1 cellular context compared by ENCODE assay signal in genomic region chr1:3453203-3453761, GRCh38.
A peak's percentile ranks its signal among the peaks of the same experiment; 100 is the strongest.
TF ChIP-seq lines count a peak whose summit lies in the region.

No MANE protein-coding gene starts in this region.

TF ChIP-seq in HEK293, 187 proteins besides CTCF, POLR2A, EP300 and RAD21 (continued from another document and continues in another):
- TF ChIP-seq ZNF280C (tag by site-specific recombination; IDR thresholded peaks at IDR 0.05): no peak
- TF ChIP-seq, protein P1, sequence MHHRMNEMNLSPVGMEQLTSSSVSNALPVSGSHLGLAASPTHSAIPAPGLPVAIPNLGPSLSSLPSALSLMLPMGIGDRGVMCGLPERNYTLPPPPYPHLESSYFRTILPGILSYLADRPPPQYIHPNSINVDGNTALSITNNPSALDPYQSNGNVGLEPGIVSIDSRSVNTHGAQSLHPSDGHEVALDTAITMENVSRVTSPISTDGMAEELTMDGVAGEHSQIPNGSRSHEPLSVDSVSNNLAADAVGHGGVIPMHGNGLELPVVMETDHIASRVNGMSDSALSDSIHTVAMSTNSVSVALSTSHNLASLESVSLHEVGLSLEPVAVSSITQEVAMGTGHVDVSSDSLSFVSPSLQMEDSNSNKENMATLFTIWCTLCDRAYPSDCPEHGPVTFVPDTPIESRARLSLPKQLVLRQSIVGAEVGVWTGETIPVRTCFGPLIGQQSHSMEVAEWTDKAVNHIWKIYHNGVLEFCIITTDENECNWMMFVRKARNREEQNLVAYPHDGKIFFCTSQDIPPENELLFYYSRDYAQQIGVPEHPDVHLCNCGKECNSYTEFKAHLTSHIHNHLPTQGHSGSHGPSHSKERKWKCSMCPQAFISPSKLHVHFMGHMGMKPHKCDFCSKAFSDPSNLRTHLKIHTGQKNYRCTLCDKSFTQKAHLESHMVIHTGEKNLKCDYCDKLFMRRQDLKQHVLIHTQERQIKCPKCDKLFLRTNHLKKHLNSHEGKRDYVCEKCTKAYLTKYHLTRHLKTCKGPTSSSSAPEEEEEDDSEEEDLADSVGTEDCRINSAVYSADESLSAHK (tag by site-specific recombination; IDR thresholded peaks at IDR 0.05): no peak
- peak; percentile 39 for TF ChIP-seq KLF1 (tag by site-specific recombination; IDR thresholded peaks at IDR 0.05)
- peak; percentile 68; the same call in 1 of the 2 replicates for TF ChIP-seq ZBTB6 (tag by site-specific recombination; IDR thresholded peaks at IDR 0.05)
- no peak for TF ChIP-seq ZNF211 (tag by site-specific recombination; IDR thresholded peaks at IDR 0.05; ENCODE audit: low read depth)
- no peak for TF ChIP-seq ZNF146 (tag by site-specific recombination; IDR thresholded peaks at IDR 0.05)
- no peak for TF ChIP-seq ZNF248 (tag by site-specific recombination; IDR thresholded peaks at IDR 0.05)
- TF ChIP-seq ZBTB48 (tag by site-specific recombination; IDR thresholded peaks at IDR 0.05): 0 out of 2 replicates have a peak, but pooled peaks have one; percentile 22
- peak; percentile 35; the same call in 1 of the 2 replicates for TF ChIP-seq GLIS1 (tag by site-specific recombination; IDR thresholded peaks at IDR 0.05)
- no peak for TF ChIP-seq ZNF174 (tag by site-specific recombination; IDR thresholded peaks at IDR 0.05)
- no peak for TF ChIP-seq ZNF596 (tag by site-specific recombination; IDR thresholded peaks at IDR 0.05)
- no peak for TF ChIP-seq OSR2 (tag by site-specific recombination; IDR thresholded peaks at IDR 0.05)
- no peak for TF ChIP-seq HOXA7 (CRISPR knock-in tag; IDR thresholded peaks at IDR 0.05; ENCODE audit: borderline replicate concordance)
- no peak for TF ChIP-seq SETDB1 (IDR thresholded peaks at IDR 0.05; ENCODE audit: insufficient read length, low read length)
- TF ChIP-seq ZNF791 (tag by site-specific recombination; IDR thresholded peaks at IDR 0.05): no peak
- TF ChIP-seq, protein P2, sequence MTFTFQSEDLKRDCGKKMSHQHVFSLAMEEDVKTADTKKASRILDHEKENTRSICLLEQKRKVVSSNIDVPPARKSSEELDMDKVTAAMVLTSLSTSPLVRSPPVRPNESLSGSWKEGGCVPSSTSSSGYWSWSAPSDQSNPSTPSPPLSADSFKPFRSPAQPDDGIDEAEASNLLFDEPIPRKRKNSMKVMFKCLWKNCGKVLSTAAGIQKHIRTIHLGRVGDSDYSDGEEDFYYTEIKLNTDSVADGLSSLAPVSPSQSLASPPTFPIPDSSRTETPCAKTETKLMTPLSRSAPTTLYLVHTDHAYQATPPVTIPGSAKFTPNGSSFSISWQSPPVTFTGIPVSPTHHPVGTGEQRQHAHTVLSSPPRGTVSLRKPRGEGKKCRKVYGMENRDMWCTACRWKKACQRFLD (tag by site-specific recombination; IDR thresholded peaks at IDR 0.05): no peak
- peak; percentile 56; the same call in 1 of the 2 replicates for TF ChIP-seq ZFHX2 (tag by site-specific recombination; conservative IDR thresholded peaks at IDR 0.05)
- TF ChIP-seq, protein P3, sequence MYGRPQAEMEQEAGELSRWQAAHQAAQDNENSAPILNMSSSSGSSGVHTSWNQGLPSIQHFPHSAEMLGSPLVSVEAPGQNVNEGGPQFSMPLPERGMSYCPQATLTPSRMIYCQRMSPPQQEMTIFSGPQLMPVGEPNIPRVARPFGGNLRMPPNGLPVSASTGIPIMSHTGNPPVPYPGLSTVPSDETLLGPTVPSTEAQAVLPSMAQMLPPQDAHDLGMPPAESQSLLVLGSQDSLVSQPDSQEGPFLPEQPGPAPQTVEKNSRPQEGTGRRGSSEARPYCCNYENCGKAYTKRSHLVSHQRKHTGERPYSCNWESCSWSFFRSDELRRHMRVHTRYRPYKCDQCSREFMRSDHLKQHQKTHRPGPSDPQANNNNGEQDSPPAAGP (tag by site-specific recombination; IDR thresholded peaks at IDR 0.05): peak; percentile 55; the same call in 1 of the 2 replicates
- TF ChIP-seq PATZ1 (tag by site-specific recombination; IDR thresholded peaks at IDR 0.05): peak; percentile 51; the same call in 1 of the 2 replicates
- peak; percentile 62; the same call in 1 of the 2 replicates for TF ChIP-seq KLF8 (tag by site-specific recombination; IDR thresholded peaks at IDR 0.05)
- TF ChIP-seq, protein P4, sequence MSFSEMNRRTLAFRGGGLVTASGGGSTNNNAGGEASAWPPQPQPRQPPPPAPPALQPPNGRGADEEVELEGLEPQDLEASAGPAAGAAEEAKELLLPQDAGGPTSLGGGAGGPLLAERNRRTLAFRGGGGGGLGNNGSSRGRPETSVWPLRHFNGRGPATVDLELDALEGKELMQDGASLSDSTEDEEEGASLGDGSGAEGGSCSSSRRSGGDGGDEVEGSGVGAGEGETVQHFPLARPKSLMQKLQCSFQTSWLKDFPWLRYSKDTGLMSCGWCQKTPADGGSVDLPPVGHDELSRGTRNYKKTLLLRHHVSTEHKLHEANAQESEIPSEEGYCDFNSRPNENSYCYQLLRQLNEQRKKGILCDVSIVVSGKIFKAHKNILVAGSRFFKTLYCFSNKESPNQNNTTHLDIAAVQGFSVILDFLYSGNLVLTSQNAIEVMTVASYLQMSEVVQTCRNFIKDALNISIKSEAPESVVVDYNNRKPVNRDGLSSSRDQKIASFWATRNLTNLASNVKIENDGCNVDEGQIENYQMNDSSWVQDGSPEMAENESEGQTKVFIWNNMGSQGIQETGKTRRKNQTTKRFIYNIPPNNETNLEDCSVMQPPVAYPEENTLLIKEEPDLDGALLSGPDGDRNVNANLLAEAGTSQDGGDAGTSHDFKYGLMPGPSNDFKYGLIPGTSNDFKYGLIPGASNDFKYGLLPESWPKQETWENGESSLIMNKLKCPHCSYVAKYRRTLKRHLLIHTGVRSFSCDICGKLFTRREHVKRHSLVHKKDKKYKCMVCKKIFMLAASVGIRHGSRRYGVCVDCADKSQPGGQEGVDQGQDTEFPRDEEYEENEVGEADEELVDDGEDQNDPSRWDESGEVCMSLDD (tag by site-specific recombination; IDR thresholded peaks at IDR 0.05): peak; percentile 79; the same call in 1 of the 2 replicates
- peak; percentile 97 for TF ChIP-seq ZSCAN30 (tag by site-specific recombination; IDR thresholded peaks at IDR 0.05)
- TF ChIP-seq YY1 (tag by site-specific recombination; IDR thresholded peaks at IDR 0.05): no peak
- peak; percentile 64; the same call in 1 of the 2 replicates for TF ChIP-seq PRDM10 (tag by site-specific recombination; IDR thresholded peaks at IDR 0.05)
- 0 out of 2 replicates have a peak, but pooled peaks have one; percentile 35 for TF ChIP-seq ZNF561 (tag by site-specific recombination; IDR thresholded peaks at IDR 0.05; ENCODE audit: borderline replicate concordance)
- TF ChIP-seq, protein P5, sequence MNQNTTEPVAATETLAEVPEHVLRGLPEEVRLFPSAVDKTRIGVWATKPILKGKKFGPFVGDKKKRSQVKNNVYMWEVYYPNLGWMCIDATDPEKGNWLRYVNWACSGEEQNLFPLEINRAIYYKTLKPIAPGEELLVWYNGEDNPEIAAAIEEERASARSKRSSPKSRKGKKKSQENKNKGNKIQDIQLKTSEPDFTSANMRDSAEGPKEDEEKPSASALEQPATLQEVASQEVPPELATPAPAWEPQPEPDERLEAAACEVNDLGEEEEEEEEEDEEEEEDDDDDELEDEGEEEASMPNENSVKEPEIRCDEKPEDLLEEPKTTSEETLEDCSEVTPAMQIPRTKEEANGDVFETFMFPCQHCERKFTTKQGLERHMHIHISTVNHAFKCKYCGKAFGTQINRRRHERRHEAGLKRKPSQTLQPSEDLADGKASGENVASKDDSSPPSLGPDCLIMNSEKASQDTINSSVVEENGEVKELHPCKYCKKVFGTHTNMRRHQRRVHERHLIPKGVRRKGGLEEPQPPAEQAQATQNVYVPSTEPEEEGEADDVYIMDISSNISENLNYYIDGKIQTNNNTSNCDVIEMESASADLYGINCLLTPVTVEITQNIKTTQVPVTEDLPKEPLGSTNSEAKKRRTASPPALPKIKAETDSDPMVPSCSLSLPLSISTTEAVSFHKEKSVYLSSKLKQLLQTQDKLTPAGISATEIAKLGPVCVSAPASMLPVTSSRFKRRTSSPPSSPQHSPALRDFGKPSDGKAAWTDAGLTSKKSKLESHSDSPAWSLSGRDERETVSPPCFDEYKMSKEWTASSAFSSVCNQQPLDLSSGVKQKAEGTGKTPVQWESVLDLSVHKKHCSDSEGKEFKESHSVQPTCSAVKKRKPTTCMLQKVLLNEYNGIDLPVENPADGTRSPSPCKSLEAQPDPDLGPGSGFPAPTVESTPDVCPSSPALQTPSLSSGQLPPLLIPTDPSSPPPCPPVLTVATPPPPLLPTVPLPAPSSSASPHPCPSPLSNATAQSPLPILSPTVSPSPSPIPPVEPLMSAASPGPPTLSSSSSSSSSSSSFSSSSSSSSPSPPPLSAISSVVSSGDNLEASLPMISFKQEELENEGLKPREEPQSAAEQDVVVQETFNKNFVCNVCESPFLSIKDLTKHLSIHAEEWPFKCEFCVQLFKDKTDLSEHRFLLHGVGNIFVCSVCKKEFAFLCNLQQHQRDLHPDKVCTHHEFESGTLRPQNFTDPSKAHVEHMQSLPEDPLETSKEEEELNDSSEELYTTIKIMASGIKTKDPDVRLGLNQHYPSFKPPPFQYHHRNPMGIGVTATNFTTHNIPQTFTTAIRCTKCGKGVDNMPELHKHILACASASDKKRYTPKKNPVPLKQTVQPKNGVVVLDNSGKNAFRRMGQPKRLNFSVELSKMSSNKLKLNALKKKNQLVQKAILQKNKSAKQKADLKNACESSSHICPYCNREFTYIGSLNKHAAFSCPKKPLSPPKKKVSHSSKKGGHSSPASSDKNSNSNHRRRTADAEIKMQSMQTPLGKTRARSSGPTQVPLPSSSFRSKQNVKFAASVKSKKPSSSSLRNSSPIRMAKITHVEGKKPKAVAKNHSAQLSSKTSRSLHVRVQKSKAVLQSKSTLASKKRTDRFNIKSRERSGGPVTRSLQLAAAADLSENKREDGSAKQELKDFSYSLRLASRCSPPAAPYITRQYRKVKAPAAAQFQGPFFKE (tag by site-specific recombination; IDR thresholded peaks at IDR 0.05; ENCODE audit: borderline replicate concordance): no peak; the same call in 1 of the 2 replicates
- no peak for TF ChIP-seq ZNF433 (tag by site-specific recombination; IDR thresholded peaks at IDR 0.05; ENCODE audit: low read depth)
- no peak for TF ChIP-seq ZNF23 (tag by site-specific recombination; IDR thresholded peaks at IDR 0.05; ENCODE audit: borderline replicate concordance)
- TF ChIP-seq KLF7 (tag by site-specific recombination; IDR thresholded peaks at IDR 0.05; ENCODE audit: borderline replicate concordance): no peak
- no peak for TF ChIP-seq ZNF16 (tag by site-specific recombination; IDR thresholded peaks at IDR 0.05; ENCODE audit: low read depth)
- peak; percentile 62 for TF ChIP-seq ZEB2 (tag by site-specific recombination; IDR thresholded peaks at IDR 0.05)
- TF ChIP-seq ZNF747 (tag by site-specific recombination; IDR thresholded peaks at IDR 0.05): no peak
- TF ChIP-seq SP2 (tag by site-specific recombination; IDR thresholded peaks at IDR 0.05): peak; percentile 55
